Comparison of ENCODE assay signal across 29 cellular contexts in the genomic region with DNA sequence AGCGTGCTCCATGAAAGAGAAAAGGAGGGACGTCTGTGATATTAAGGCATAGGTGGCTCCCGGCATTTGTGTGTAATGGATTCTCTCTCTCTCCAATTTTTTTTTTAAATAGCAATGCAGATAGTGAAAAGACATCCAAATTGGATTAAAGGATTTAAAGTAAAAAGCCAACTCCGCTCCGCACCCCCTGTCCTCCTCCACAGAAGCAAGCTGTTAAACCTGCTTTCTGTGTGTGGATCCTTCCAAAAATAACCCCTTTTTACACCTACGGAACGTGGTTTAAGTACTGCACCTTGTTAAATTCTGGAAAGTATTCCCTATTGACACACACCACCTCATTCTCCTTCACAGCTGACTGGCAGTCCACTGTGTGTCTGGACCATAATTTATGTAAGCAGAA.
"Had no signal": no experiment of that assay in that cellular context is flagged by ENCODE, and none has a peak within 500 bp of the region (broad histone marks: within the 10 kb centered on the region; RNA-seq: fewer than 3 reads in every experiment).

No MANE protein-coding gene starts in this region.

- H3K4me1 ChIP-seq: parathyroid adenoma, psoas muscle, right lobe of liver, sigmoid colon, stomach, thyroid gland, tibial nerve, upper lobe of left lung, vagina had no signal

- H3K79me2 ChIP-seq: parathyroid adenoma had no signal

- DNase-seq: naive thymus-derived CD8-positive, alpha-beta T cell; nephron progenitor cell; occipital lobe; ovary; posterior cingulate gyrus; psoas muscle; right cardiac atrium; right lobe of liver; sigmoid colon; small intestine; stimulated activated CD4-positive, alpha-beta T cell treated with anti-CD3 and anti-CD28 coated beads, Interleukin-15, amount 100 ng/mL, for 24 hours; stimulated activated CD4-positive, alpha-beta T cell treated with anti-CD3 and anti-CD28 coated beads, Interleukin-2, amount 100 ng/mL, for 24 hours; stimulated activated CD4-positive, alpha-beta T cell treated with anti-CD3 and anti-CD28 coated beads, Interleukin-2, amount 100 ng/mL, for 48 hours; stimulated activated CD4-positive, alpha-beta T cell treated with anti-CD3 and anti-CD28 coated beads, Interleukin-4, amount 100 ng/mL, for 24 hours; stimulated activated naive B cell treated with anti-CD40 and anti-IgM and Interleukin-4, amounts not matched to agents 10 μg/mL and 1 μg/mL and 100 μg/mL, for 72 hours; stimulated activated naive CD4-positive, alpha-beta T cell treated with Interleukin-2 at 50 U/mL for 16 hours; stomach; thyroid gland; trophoblast cell had no signal

- H3K27me3 Mint-ChIP-seq: stimulated activated naive CD8-positive, alpha-beta T cell treated with anti-CD3 and anti-CD28 coated beads, Interleukin-15, Interleukin-2, amounts not matched to agents 100 ng/mL and 50 ng/mL, for 24 hours had no signal

- ATAC-seq: naive thymus-derived CD8-positive, alpha-beta T cell; natural killer cell treated with Interleukin-12 subunit alpha and Interleukin-12 subunit beta and Interleukin-15 and Interleukin-18, amount 100 ng/mL, for 72 hours; psoas muscle; right cardiac atrium; right lobe of liver; stimulated activated effector memory CD8-positive, alpha-beta T cell treated with anti-CD3 and anti-CD28 coated beads, Interleukin-12 subunit alpha, Interleukin-12 subunit beta, amount 100 ng/mL, for 72 hours; stimulated activated naive B cell treated with anti-CD40 and anti-IgM and Interleukin-4, amounts not matched to agents 10 μg/mL and 1 μg/mL and 100 μg/mL, for 72 hours had no signal

- H3K9me3 Mint-ChIP-seq: naive thymus-derived CD8-positive, alpha-beta T cell; natural killer cell treated with Interleukin-12 subunit alpha and Interleukin-12 subunit beta and Interleukin-15 and Interleukin-18, amount 100 ng/mL, for 72 hours; nephron progenitor cell; neural crest cell; stimulated activated effector memory CD8-positive, alpha-beta T cell treated with anti-CD3 and anti-CD28 coated beads, Interleukin-12 subunit alpha, Interleukin-12 subunit beta, amount 100 ng/mL, for 72 hours; stimulated activated naive B cell treated with anti-CD40 and anti-IgM and Interleukin-4, amounts not matched to agents 10 μg/mL and 1 μg/mL and 100 μg/mL, for 72 hours; stimulated activated naive CD8-positive, alpha-beta T cell treated with anti-CD3 and anti-CD28 coated beads, Interleukin-15, Interleukin-2, amounts not matched to agents 100 ng/mL and 50 ng/mL, for 24 hours had no signal

- H3K4me1 Mint-ChIP-seq: naive thymus-derived CD8-positive, alpha-beta T cell; neural crest cell; stimulated activated effector memory CD8-positive, alpha-beta T cell treated with anti-CD3 and anti-CD28 coated beads, Interleukin-12 subunit alpha, Interleukin-12 subunit beta, amount 100 ng/mL, for 72 hours; stimulated activated naive B cell treated with anti-CD40 and anti-IgM and Interleukin-4, amounts not matched to agents 10 μg/mL and 1 μg/mL and 100 μg/mL, for 72 hours had no signal

- H2AFZ ChIP-seq: parathyroid adenoma had no signal

- H3K36me3 Mint-ChIP-seq: naive thymus-derived CD8-positive, alpha-beta T cell; natural killer cell treated with Interleukin-12 subunit alpha and Interleukin-12 subunit beta and Interleukin-15 and Interleukin-18, amount 100 ng/mL, for 72 hours; stimulated activated effector memory CD8-positive, alpha-beta T cell treated with anti-CD3 and anti-CD28 coated beads, Interleukin-12 subunit alpha, Interleukin-12 subunit beta, amount 100 ng/mL, for 72 hours; stimulated activated naive B cell treated with anti-CD40 and anti-IgM and Interleukin-4, amounts not matched to agents 10 μg/mL and 1 μg/mL and 100 μg/mL, for 72 hours had no signal

- H3K36me3 ChIP-seq: ovary, right lobe of liver, sigmoid colon, stomach, thoracic aorta, thyroid gland, tibial nerve, upper lobe of left lung, vagina had no signal

- H3K9me3 ChIP-seq: ovary, psoas muscle, right lobe of liver, sigmoid colon, stomach, thoracic aorta, thyroid gland, tibial nerve, upper lobe of left lung, vagina had no signal

- H3K9ac ChIP-seq: parathyroid adenoma had no signal

- H3K27ac ChIP-seq: ovary, parathyroid adenoma, psoas muscle, right lobe of liver, sigmoid colon, stomach, thoracic aorta, thyroid gland, tibial nerve, upper lobe of left lung, vagina had no signal

- H3K27me3 ChIP-seq: ovary, right lobe of liver, sigmoid colon, stomach, thyroid gland, tibial nerve, upper lobe of left lung, vagina had no signal

- H3K27ac Mint-ChIP-seq: natural killer cell treated with Interleukin-12 subunit alpha and Interleukin-12 subunit beta and Interleukin-15 and Interleukin-18, amount 100 ng/mL, for 72 hours; nephron progenitor cell; progenitor cell of endocrine pancreas; stimulated activated effector memory CD8-positive, alpha-beta T cell treated with anti-CD3 and anti-CD28 coated beads, Interleukin-12 subunit alpha, Interleukin-12 subunit beta, amount 100 ng/mL, for 72 hours; stimulated activated naive B cell treated with anti-CD40 and anti-IgM and Interleukin-4, amounts not matched to agents 10 μg/mL and 1 μg/mL and 100 μg/mL, for 72 hours; stimulated activated naive CD8-positive, alpha-beta T cell treated with anti-CD3 and anti-CD28 coated beads, Interleukin-15, Interleukin-2, amounts not matched to agents 100 ng/mL and 50 ng/mL, for 24 hours had no signal

- H3K4me3 Mint-ChIP-seq: naive thymus-derived CD8-positive, alpha-beta T cell; natural killer cell treated with Interleukin-12 subunit alpha and Interleukin-12 subunit beta and Interleukin-15 and Interleukin-18, amount 100 ng/mL, for 72 hours; nephron progenitor cell; neural crest cell; stimulated activated effector memory CD8-positive, alpha-beta T cell treated with anti-CD3 and anti-CD28 coated beads, Interleukin-12 subunit alpha, Interleukin-12 subunit beta, amount 100 ng/mL, for 72 hours; stimulated activated naive B cell treated with anti-CD40 and anti-IgM and Interleukin-4, amounts not matched to agents 10 μg/mL and 1 μg/mL and 100 μg/mL, for 72 hours; stimulated activated naive CD8-positive, alpha-beta T cell treated with anti-CD3 and anti-CD28 coated beads, Interleukin-15, Interleukin-2, amounts not matched to agents 100 ng/mL and 50 ng/mL, for 24 hours had no signal

- H3K4me3 ChIP-seq: ovary, psoas muscle, right lobe of liver, sigmoid colon, stomach, thoracic aorta, thyroid gland, tibial nerve, upper lobe of left lung, vagina had no signal
